ENCODE assay signal across 9 cellular contexts in the genomic region with DNA sequence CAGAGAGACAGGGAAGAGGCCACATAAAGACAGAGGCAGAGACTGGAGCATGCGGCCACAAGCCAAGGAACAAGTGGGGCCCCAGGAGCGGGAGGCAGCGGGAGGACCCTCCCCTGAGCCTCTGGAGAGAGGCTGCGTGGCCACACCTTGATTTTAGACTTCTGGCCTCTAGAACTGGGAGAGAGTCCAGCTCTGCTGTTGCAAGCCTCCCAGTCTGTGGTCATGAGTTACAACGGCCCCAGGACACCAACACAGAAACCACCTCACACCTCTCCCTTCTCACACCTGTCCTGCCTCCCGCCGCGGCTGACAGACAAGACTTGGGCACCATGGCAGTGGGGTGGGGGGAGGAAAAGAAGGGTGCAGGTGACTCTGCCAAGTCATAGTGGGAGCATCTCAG. TPM values are rescaled to one million over a fixed set of nuclear protein-coding genes. Genes with fewer than 3 reads are reported as not detected.
DNase-seq lines count a peak whose midpoint lies in the region; ATAC-seq and TF ChIP-seq lines count a peak whose summit lies in the region.
"Had no signal": no experiment of that assay in that cellular context is flagged by ENCODE, and none has a peak within 500 bp of the region (broad histone marks: within the 10 kb centered on the region; RNA-seq: fewer than 3 reads in every experiment).

No MANE protein-coding gene starts in this region.

- peaks cover under 1% of the 10 kb centered on the region for H3K36me3 Mint-ChIP-seq in natural killer cell

- peak overlapping the region; percentile 96 for H3K4me2 ChIP-seq in BLaER1
- peak overlapping the region; percentile 82 for H3K4me2 ChIP-seq in Karpas-422 (ENCODE audit: low read depth, low read length, poor library complexity, severe bottlenecking)

- H4K20me1 ChIP-seq in BLaER1 (peaks cover 91% of the 10 kb centered on the region), Karpas-422 (ENCODE audit: insufficient read depth, low read depth, low read length) (peaks cover 26% of the 10 kb centered on the region)

- H3K9me3 ChIP-seq in BLaER1 (no peaks in the 10 kb centered on the region), Karpas-422 (ENCODE audit: low read length) (no peaks in the 10 kb centered on the region)

- H3K27ac ChIP-seq in BLaER1 (peak overlapping the region; percentile 7; the same call in 1 of the 2 replicates), Karpas-422 (ENCODE audit: low read length) (no peak overlapping the region)

- no peak overlapping the region for H3K27ac Mint-ChIP-seq in natural killer cell

- H3K36me3 ChIP-seq in BLaER1 (peaks cover 47% of the 10 kb centered on the region), Karpas-422 (ENCODE audit: insufficient read depth, low read length) (no peaks in the 10 kb centered on the region)

- no peaks in the 10 kb centered on the region for H3K27me3 Mint-ChIP-seq in natural killer cell (ENCODE audit: low read depth in 2 of 2)

- no peaks in the 10 kb centered on the region for H3K9me3 Mint-ChIP-seq in natural killer cell

- no peak overlapping the region for H2AFZ ChIP-seq in Karpas-422 (ENCODE audit: low read length)

- H3K9me2 ChIP-seq in Karpas-422 (replicated peaks; ENCODE audit: insufficient read depth, low read length): no peaks in the 10 kb centered on the region

- H3K79me2 ChIP-seq in Karpas-422 (ENCODE audit: low read length): peaks cover 46% of the 10 kb centered on the region

- H3K27me3 ChIP-seq in BLaER1 (no peaks in the 10 kb centered on the region), Karpas-422 (ENCODE audit: low read length) (no peaks in the 10 kb centered on the region)

- ATAC-seq in natural killer cell (no peak), HG03469 (IDR thresholded peaks at IDR 0.05; ENCODE audit: unreplicated experiment) (no peak)

- H3K4me3 ChIP-seq in BLaER1: peak overlapping the region; percentile 96
- H3K4me3 ChIP-seq in Karpas-422 (ENCODE audit: low read length): peak overlapping the region; percentile 80
- peak overlapping the region; percentile 81 for H3K4me3 ChIP-seq in choroid plexus epithelial cell (ENCODE audit: low read depth, low read length)

- H3K4me3 Mint-ChIP-seq in natural killer cell: peak overlapping the region; percentile 65

- H3K4me1 Mint-ChIP-seq in natural killer cell: peaks cover 14 to 30% of the 10 kb centered on the region in 2 donors

- peak overlapping the region; percentile 95 for H3K9ac ChIP-seq in BLaER1
- H3K9ac ChIP-seq in Karpas-422 (ENCODE audit: low read length): peak overlapping the region; percentile 87

- intact Hi-C loops in natural killer cell (cut with micrococcal nuclease): no loop called here

- TF ChIP-seq CTCF in choroid plexus epithelial cell (conservative IDR thresholded peaks at IDR 0.05; ENCODE audit: low read depth, low read length) (no peak), natural killer cell (IDR thresholded peaks at IDR 0.05) (no peak)

- peaks cover 55% of the 10 kb centered on the region for H3K4me1 ChIP-seq in BLaER1
- peaks cover 24% of the 10 kb centered on the region for H3K4me1 ChIP-seq in Karpas-422 (ENCODE audit: low read length)

- no peak for DNase-seq in Karpas-422
- peak; percentile 64 for DNase-seq in choroid plexus epithelial cell (ENCODE audit: low read depth)
- no peak for DNase-seq in natural killer cell
- DNase-seq in NCI-H446 treated with DMSO at 0.1 percent for 48 hours (lab: John Stamatoyannopoulos, UW): no peak
- no peak for DNase-seq in CD1c-positive myeloid dendritic cell (ENCODE audit: extremely low spot score)
- DNase-seq in DMS53 treated with DMSO at 0.1 percent for 48 hours (lab: John Stamatoyannopoulos, UW; ENCODE audit: unreplicated experiment): no peak
- DNase-seq: NCI-H1436 had no signal

RNA-seq across cellular contexts. Expression of a gene that starts 2.2 kb away (rescaled TPM):
- 8.0 and 10.4 TPM in 2 replicates for total RNA-seq in Karpas-422 (2014; rRNA removed; shearing (Covaris generic); ENCODE audit: low replicate concordance)
- 10 to 100 TPM; 12.1 to 15.7 (median 14.4) TPM for total RNA-seq in natural killer cell

RNA-seq across cellular contexts. Expression of a gene that starts 27.0 kb away (rescaled TPM):
- total RNA-seq in Karpas-422 (2014; rRNA removed; shearing (Covaris generic); ENCODE audit: low replicate concordance): 20.9 and 55.8 TPM in 2 replicates
- 10 to 100 TPM; 78.3 to 84.8 (median 79.3) TPM for total RNA-seq in natural killer cell

RNA-seq across cellular contexts. Expression of a gene that starts 27.0 kb away (rescaled TPM):
- total RNA-seq in Karpas-422 (2014; rRNA removed; shearing (Covaris generic); ENCODE audit: low replicate concordance): 65.5 and 116 TPM in 2 replicates
- total RNA-seq in natural killer cell: 10 to 100 TPM; 38.7 to 62.3 (median 41.6) TPM

RNA-seq across cellular contexts. Expression of a gene that starts 37.5 kb away (rescaled TPM):
- total RNA-seq in Karpas-422 (2014; rRNA removed; shearing (Covaris generic); ENCODE audit: low replicate concordance): 3.7 and 9.6 TPM in 2 replicates
- total RNA-seq in natural killer cell: 10 to 100 TPM in 1 of 3 donors, 1 to 10 TPM in 2; 9.0 to 11.3 (median 9.4) TPM

RNA-seq across cellular contexts. Expression of a gene that starts 45.4 kb away (rescaled TPM):
- total RNA-seq in Karpas-422 (2014; rRNA removed; shearing (Covaris generic); ENCODE audit: low replicate concordance): 21.5 and 26.6 TPM in 2 replicates
- total RNA-seq in natural killer cell: 10 to 100 TPM; 84.3 to 89.0 (median 87.1) TPM
